Comparison of ENCODE assay signal across 30 cellular contexts in genomic region chr20:19143890-19144289, GRCh38.
"Had no signal": no experiment of that assay in that cellular context is flagged by ENCODE, and none has a peak within 500 bp of the region (broad histone marks: within the 10 kb centered on the region; RNA-seq: fewer than 3 reads in every experiment).

No MANE protein-coding gene starts in this region.

- H3K4me3 ChIP-seq: ascending aorta, cardiac muscle cell had no signal

- ATAC-seq: activated CD4-positive, alpha-beta T cell treated with anti-CD3 and anti-CD28 coated beads for 36 hours; activated CD8-positive, alpha-beta memory T cell treated with anti-CD3 and anti-CD28 coated beads, Interleukin-2, amount 10 ng/mL, durations not matched to agents 7 days and 5 days; activated CD8-positive, alpha-beta T cell treated with anti-CD3 and anti-CD28 coated beads, Interleukin-2, amount 10 ng/mL, durations not matched to agents 7 days and 5 days; activated naive CD8-positive, alpha-beta T cell treated with anti-CD3 and anti-CD28 coated beads, Interleukin-2, amount 50 U/mL, for 24 hours had no signal

- FAIRE-seq: bronchial epithelial cell, TTC549 had no signal

- H3K27ac ChIP-seq: ascending aorta, cardiac muscle cell, WERI-Rb-1 had no signal

- H3K36me3 ChIP-seq: ascending aorta, cardiac muscle cell, WERI-Rb-1 had no signal

- H3K4me1 ChIP-seq: ascending aorta had no signal

- DNase-seq: activated B cell treated with CpG ODN at 0.5 μM for 24 hours; activated CD4-positive, alpha-beta memory T cell treated with anti-CD3 and anti-CD28 coated beads, Interleukin-2, amount 10 ng/mL, durations not matched to agents 7 days and 5 days; activated CD4-positive, alpha-beta T cell treated with anti-CD3 and anti-CD28 coated beads for 36 hours; activated CD4-positive, alpha-beta T cell treated with anti-CD3 and anti-CD28 coated beads for 48 hours; activated CD4-positive, alpha-beta T cell treated with anti-CD3 and anti-CD28 coated beads, Interleukin-2, amount 10 ng/mL, durations not matched to agents 7 days and 5 days; activated CD4-positive, alpha-beta T cell treated with anti-CD3 and anti-CD28 coated beads, Interleukin-2, amount 50 U/mL, for 48 hours; activated CD4-positive, CD25-positive, alpha-beta regulatory T cell treated with anti-CD3 and anti-CD28 coated beads, Interleukin-2, amount 50 U/mL, for 72 hours; activated CD8-positive, alpha-beta memory T cell treated with anti-CD3 and anti-CD28 coated beads for 24 hours; activated CD8-positive, alpha-beta memory T cell treated with anti-CD3 and anti-CD28 coated beads, Interleukin-2, amount 10 ng/mL, durations not matched to agents 7 days and 5 days; activated CD8-positive, alpha-beta memory T cell treated with anti-CD3 and anti-CD28 coated beads, Interleukin-2, amount 50 U/mL, for 48 hours; activated CD8-positive, alpha-beta T cell treated with anti-CD3 and anti-CD28 coated beads, Interleukin-2, amount 10 ng/mL, durations not matched to agents 7 days and 5 days; activated effector memory CD4-positive, alpha-beta T cell treated with Interleukin-2 at 50 U/mL for 16 hours; activated gamma-delta T cell; activated naive CD4-positive, alpha-beta T cell treated with anti-CD3 and anti-CD28 coated beads, Interleukin-2, amount 10 ng/mL, durations not matched to agents 7 days and 5 days; activated naive CD4-positive, alpha-beta T cell treated with Interleukin-2 at 50 U/mL for 16 hours; activated naive CD8-positive, alpha-beta T cell treated with anti-CD3 and anti-CD28 coated beads, Interleukin-2, amount 10 ng/mL, durations not matched to agents 7 days and 5 days; activated naive CD8-positive, alpha-beta T cell treated with anti-CD3 and anti-CD28 coated beads, Interleukin-2, amount 50 U/mL, for 24 hours; activated T-cell treated with anti-CD3 and anti-CD28 coated beads, Interleukin-2, amount 50 U/mL, for 24 hours; activated T-cell treated with anti-CD3 and anti-CD28 coated beads, Interleukin-2, amount 50 U/mL, for 48 hours; caudate nucleus; cerebellar nuclear complex; SW 1271; T-helper 1 cell; T-helper 2 cell; T-helper 9 cell; WERI-Rb-1 had no signal

- H3K27me3 ChIP-seq: ascending aorta, cardiac muscle cell had no signal

- H3K9me3 ChIP-seq: ascending aorta had no signal
